ENCODE assay signal across 17 cellular contexts in genomic region chr5:158966691-158967090, GRCh38.
"Had no signal": no experiment of that assay in that cellular context is flagged by ENCODE, and none has a peak within 500 bp of the region (broad histone marks: within the 10 kb centered on the region; RNA-seq: fewer than 3 reads in every experiment).

No MANE protein-coding gene starts in this region.

- H3K4me1 ChIP-seq: esophagus muscularis mucosa, left lung, neural progenitor cell, parathyroid adenoma had no signal

- H3K27ac ChIP-seq: dorsolateral prefrontal cortex, esophagus muscularis mucosa, left lung, neural progenitor cell, parathyroid adenoma, VCaP had no signal

- H3K79me2 ChIP-seq: parathyroid adenoma had no signal

- H3K4me3 Mint-ChIP-seq: activated CD4-positive, alpha-beta memory T cell treated with anti-CD3 and anti-CD28 coated beads, Interleukin-2, amount 10 ng/mL, durations not matched to agents 7 days and 5 days; activated CD4-positive, alpha-beta T cell treated with anti-CD3 and anti-CD28 coated beads for 36 hours; activated naive CD8-positive, alpha-beta T cell treated with anti-CD3 and anti-CD28 coated beads, Interleukin-2, amount 10 ng/mL, durations not matched to agents 7 days and 5 days; activated T-cell treated with anti-CD3 and anti-CD28 coated beads, Interleukin-2, amount 50 U/mL, for 72 hours; neural progenitor cell; stimulated activated effector memory CD8-positive, alpha-beta T cell treated with anti-CD3 and anti-CD28 coated beads, Interleukin-12 subunit alpha, Interleukin-12 subunit beta, amount 100 ng/mL, for 72 hours; type B pancreatic cell had no signal

- ATAC-seq: activated CD4-positive, alpha-beta T cell treated with anti-CD3 and anti-CD28 coated beads for 36 hours; activated T-cell treated with anti-CD3 and anti-CD28 coated beads, Interleukin-2, amount 50 U/mL, for 72 hours; gastrocnemius medialis; left lung; stimulated activated effector memory CD8-positive, alpha-beta T cell treated with anti-CD3 and anti-CD28 coated beads, Interleukin-12 subunit alpha, Interleukin-12 subunit beta, amount 100 ng/mL, for 72 hours had no signal

- FAIRE-seq: bronchial epithelial cell had no signal

- H3K27me3 ChIP-seq: ascending aorta, esophagus muscularis mucosa, gastrocnemius medialis, left lung had no signal

- H3K9me3 Mint-ChIP-seq: activated CD4-positive, alpha-beta memory T cell treated with anti-CD3 and anti-CD28 coated beads, Interleukin-2, amount 10 ng/mL, durations not matched to agents 7 days and 5 days; activated naive CD8-positive, alpha-beta T cell treated with anti-CD3 and anti-CD28 coated beads, Interleukin-2, amount 10 ng/mL, durations not matched to agents 7 days and 5 days; activated T-cell treated with anti-CD3 and anti-CD28 coated beads, Interleukin-2, amount 50 U/mL, for 72 hours; stimulated activated effector memory CD8-positive, alpha-beta T cell treated with anti-CD3 and anti-CD28 coated beads, Interleukin-12 subunit alpha, Interleukin-12 subunit beta, amount 100 ng/mL, for 72 hours; type B pancreatic cell had no signal

- H3K9me3 ChIP-seq: ascending aorta, esophagus muscularis mucosa, gastrocnemius medialis, left lung had no signal

- H3K4me3 ChIP-seq: ascending aorta, dorsolateral prefrontal cortex, esophagus muscularis mucosa, gastrocnemius medialis, left lung, neural progenitor cell had no signal

- H3K36me3 ChIP-seq: ascending aorta, esophagus muscularis mucosa, gastrocnemius medialis, left lung, neural progenitor cell had no signal

- H2AFZ ChIP-seq: neural progenitor cell, parathyroid adenoma had no signal

- DNase-seq: activated CD4-positive, alpha-beta memory T cell treated with anti-CD3 and anti-CD28 coated beads, Interleukin-2, amount 10 ng/mL, durations not matched to agents 7 days and 5 days; activated CD4-positive, alpha-beta T cell treated with anti-CD3 and anti-CD28 coated beads for 36 hours; activated naive CD8-positive, alpha-beta T cell treated with anti-CD3 and anti-CD28 coated beads, Interleukin-2, amount 10 ng/mL, durations not matched to agents 7 days and 5 days; activated T-cell treated with anti-CD3 and anti-CD28 coated beads, Interleukin-2, amount 50 U/mL, for 72 hours; dorsolateral prefrontal cortex; gastrocnemius medialis; left lung; substantia nigra; T-helper 1 cell had no signal

- H3K27ac Mint-ChIP-seq: activated CD4-positive, alpha-beta memory T cell treated with anti-CD3 and anti-CD28 coated beads, Interleukin-2, amount 10 ng/mL, durations not matched to agents 7 days and 5 days; activated CD4-positive, alpha-beta T cell treated with anti-CD3 and anti-CD28 coated beads for 36 hours; activated naive CD8-positive, alpha-beta T cell treated with anti-CD3 and anti-CD28 coated beads, Interleukin-2, amount 10 ng/mL, durations not matched to agents 7 days and 5 days; activated T-cell treated with anti-CD3 and anti-CD28 coated beads, Interleukin-2, amount 50 U/mL, for 72 hours; neural progenitor cell; stimulated activated effector memory CD8-positive, alpha-beta T cell treated with anti-CD3 and anti-CD28 coated beads, Interleukin-12 subunit alpha, Interleukin-12 subunit beta, amount 100 ng/mL, for 72 hours; type B pancreatic cell had no signal

- H3K36me3 Mint-ChIP-seq: activated naive CD8-positive, alpha-beta T cell treated with anti-CD3 and anti-CD28 coated beads, Interleukin-2, amount 10 ng/mL, durations not matched to agents 7 days and 5 days; neural progenitor cell; stimulated activated effector memory CD8-positive, alpha-beta T cell treated with anti-CD3 and anti-CD28 coated beads, Interleukin-12 subunit alpha, Interleukin-12 subunit beta, amount 100 ng/mL, for 72 hours; type B pancreatic cell had no signal

- H3K4me1 Mint-ChIP-seq: activated CD4-positive, alpha-beta memory T cell treated with anti-CD3 and anti-CD28 coated beads, Interleukin-2, amount 10 ng/mL, durations not matched to agents 7 days and 5 days; activated CD4-positive, alpha-beta T cell treated with anti-CD3 and anti-CD28 coated beads for 36 hours; stimulated activated effector memory CD8-positive, alpha-beta T cell treated with anti-CD3 and anti-CD28 coated beads, Interleukin-12 subunit alpha, Interleukin-12 subunit beta, amount 100 ng/mL, for 72 hours had no signal
